ENCODE assay signal across 8 cellular contexts in genomic region chr17:66507103-66507923, GRCh38.
DNase-seq lines count a peak whose midpoint lies in the region; ATAC-seq and TF ChIP-seq lines count a peak whose summit lies in the region.

No MANE protein-coding gene starts in this region.

- H3K56ac ChIP-seq in mesendoderm (ENCODE audit: low read length): no peak overlapping the region

- no peak overlapping the region for H3K23ac ChIP-seq in mesendoderm (ENCODE audit: low read length)

- H3K4me3 ChIP-seq in mesendoderm (ENCODE audit: low read length): no peak overlapping the region

- H3K79me1 ChIP-seq in mesendoderm (ENCODE audit: low read length): no peaks in the 10 kb centered on the region

- no peak overlapping the region for H3K4me2 ChIP-seq in mesendoderm (ENCODE audit: low read length)

- H2BK5ac ChIP-seq in mesendoderm (ENCODE audit: low read length): no peak overlapping the region

- peak; percentile 49 for DNase-seq in AG09319 (ENCODE audit: extremely low read depth, low read depth)
- DNase-seq in T47D (ENCODE audit: low read depth in 1 of 2, low spot score in 1 of 2): peak; percentile 21 to 23
- DNase-seq in mesendoderm: peak; percentile 38
- no peak for DNase-seq in stimulated activated CD4-positive, alpha-beta T cell treated with anti-CD3 and anti-CD28 coated beads, Interleukin-2, amount 100 ng/mL, for 48 hours
- DNase-seq in NCI-H2227 (lab: John Stamatoyannopoulos, UW; ENCODE audit: unreplicated experiment): no peak

- no peak overlapping the region for H4K8ac ChIP-seq in mesendoderm (ENCODE audit: low read depth, low read length)

- H3K4ac ChIP-seq in mesendoderm (ENCODE audit: low read depth, low read length): no peak overlapping the region

- H3K27ac ChIP-seq in KOPT-K1 (ENCODE audit: low read depth, low read length, poor library complexity, severe bottlenecking): peak overlapping the region; percentile 6
- H3K27ac ChIP-seq in mesendoderm (ENCODE audit: low read depth, low read length): no peak overlapping the region

- H2BK120ac ChIP-seq in mesendoderm (ENCODE audit: low read depth, low read length): no peak overlapping the region

- H2BK15ac ChIP-seq in mesendoderm (replicated peaks; ENCODE audit: low read depth): no peak overlapping the region

- no CpG with 5 or more reads among the region's 7 CpGs for WGBS in mesendoderm (ENCODE audit: extremely low coverage, insufficient coverage, low lambda C conversion rate)

- no peaks in the 10 kb centered on the region for H3K79me2 ChIP-seq in mesendoderm (ENCODE audit: control insufficient read depth, insufficient read depth, low read length)

- no peak overlapping the region for H4K5ac ChIP-seq in mesendoderm (ENCODE audit: low read length)

- H3K4me1 ChIP-seq in mesendoderm (ENCODE audit: control insufficient read depth, low read depth, low read length): no peaks in the 10 kb centered on the region

- no peak overlapping the region for H3K9ac ChIP-seq in mesendoderm (ENCODE audit: low read length)

- peak overlapping the region; percentile 3 for H3K18ac ChIP-seq in mesendoderm (ENCODE audit: low read length)

- no peak overlapping the region for H2AK5ac ChIP-seq in mesendoderm (ENCODE audit: low read length)

- no peaks in the 10 kb centered on the region for H3K27me3 ChIP-seq in mesendoderm (ENCODE audit: insufficient read depth, low read length, poor library complexity)

- no peaks in the 10 kb centered on the region for H3K9me3 ChIP-seq in KOPT-K1 (ENCODE audit: insufficient read depth, low read length, poor library complexity, severe bottlenecking)

- TF ChIP-seq CTCF in AG09319 (IDR thresholded peaks at IDR 0.05; ENCODE audit: low read depth, low read length): no peak

- H3K36me3 ChIP-seq in KOPT-K1 (ENCODE audit: insufficient read depth, low read length) (no peaks in the 10 kb centered on the region; the same call in 1 of the 2 replicates), mesendoderm (ENCODE audit: control insufficient read depth, insufficient read depth, low read length) (no peaks in the 10 kb centered on the region)

- in situ Hi-C loops in T47D (cut with HindIII; ENCODE audit: low pct_unique_long_range_greater_than_20kb, low sequenced_read_pairs): no loop called here

- ATAC-seq in HG02571 (IDR thresholded peaks at IDR 0.05; ENCODE audit: unreplicated experiment) (no peak), GM19023 (IDR thresholded peaks at IDR 0.05; ENCODE audit: unreplicated experiment) (no peak)

Comparison
In these comparisons a context has a peak if more than half of its experiments do, and no peak if none do; other contexts are left out.
1. DNase-seq: peak in AG09319 (single experiment), T47D (2 of 2) and mesendoderm (single experiment); none in stimulated activated CD4-positive, alpha-beta T cell treated with anti-CD3 and anti-CD28 coated beads, Interleukin-2, amount 100 ng/mL, for 48 hours (0 of 2) and NCI-H2227 (single experiment).